ENCODE assay signal across 12 cellular contexts in genomic region chr16:27363797-27364196, GRCh38. TPM values are rescaled to one million over a fixed set of nuclear protein-coding genes. Genes with fewer than 3 reads are reported as not detected.
DNase-seq lines count a peak whose midpoint lies in the region; ATAC-seq and TF ChIP-seq lines count a peak whose summit lies in the region.
"Had no signal": no experiment of that assay in that cellular context is flagged by ENCODE, and none has a peak within 500 bp of the region (broad histone marks: within the 10 kb centered on the region; RNA-seq: fewer than 3 reads in every experiment).

No MANE protein-coding gene starts in this region.

- no peaks in the 10 kb centered on the region for H3K9me2 ChIP-seq in PC-3 (replicated peaks; ENCODE audit: low read length)

- H3F3A ChIP-seq in PC-3 (ENCODE audit: low read length, unreplicated experiment), result no peaks in the 10 kb centered on the region

- 80% methylated on average over 9 of the region's 9 CpGs for WGBS in prostate gland

- H2AFZ ChIP-seq in PC-3 (ENCODE audit: low read length), result no peak overlapping the region

- H3K36me3 ChIP-seq in PC-3 (ENCODE audit: low read depth, low read length) (peaks cover 1% of the 10 kb centered on the region), prostate gland (peaks cover 10 to 16% of the 10 kb centered on the region in 2 donors), BE2C (no peaks in the 10 kb centered on the region)
- H3K36me3 ChIP-seq: breast epithelium had no signal

- no peaks in the 10 kb centered on the region for H4K20me1 ChIP-seq in PC-3 (ENCODE audit: low read length)

- TF ChIP-seq POLR2A in erythroblast (IDR thresholded peaks at IDR 0.05; ENCODE audit: low read length) (no peak), prostate gland (IDR thresholded peaks at IDR 0.05) (no peak)

- no TSS peak for BruUV-seq in PC-3 (replicated peaks; lab: Mats Ljungman, UMichigan)

- H3K27ac ChIP-seq in PC-3 (ENCODE audit: low read length) (peak overlapping the region; percentile 98), prostate gland (peak overlapping the region in 1 of 2 donors; percentile 27)
- H3K27ac ChIP-seq: SJCRH30 had no signal

- peak; percentile 20 for DNase-seq in NCI-H748 (lab: John Stamatoyannopoulos, UW; ENCODE audit: unreplicated experiment)
- DNase-seq in NCI-H748 treated with DMSO at 0.1 percent for 48 hours (lab: John Stamatoyannopoulos, UW), result no peak
- peak; percentile 61 for DNase-seq in PC-3
- DNase-seq in erythroblast (lab: John Stamatoyannopoulos, UW), result peak; percentile 25 to 34
- DNase-seq in prostate gland (ENCODE audit: low spot score), result peak; percentile 27
- DNase-seq in BE2C, result no peak
- no peak for DNase-seq in amniotic stem cell (lab: John Stamatoyannopoulos, UW)
- DNase-seq: ACHN, left ventricle myocardium superior, SJCRH30 had no signal

- ATAC-seq in PC-3 (no peak), HG03159 (IDR thresholded peaks at IDR 0.05; ENCODE audit: unreplicated experiment) (no peak)
- ATAC-seq: left ventricle myocardium superior had no signal

- TF ChIP-seq CTCF in PC-3 (conservative IDR thresholded peaks at IDR 0.05; ENCODE audit: low read depth, low read length) (no peak), prostate gland (IDR thresholded peaks at IDR 0.05) (no peak), BE2C (IDR thresholded peaks at IDR 0.05; ENCODE audit: low read depth, low read length) (no peak)

- H3K79me2 ChIP-seq in PC-3 (ENCODE audit: low read length), result no peaks in the 10 kb centered on the region

- peak overlapping the region; percentile 48 for H3K4me2 ChIP-seq in PC-3 (ENCODE audit: low read length)

- H3K27me3 ChIP-seq in PC-3 (ENCODE audit: low read length) (no peaks in the 10 kb centered on the region), prostate gland (replicated peaks; ENCODE audit: insufficient read depth) (no peaks in the 10 kb centered on the region), BE2C (no peaks in the 10 kb centered on the region)
- H3K27me3 ChIP-seq: breast epithelium, SJCRH30 had no signal

- peaks cover 26% of the 10 kb centered on the region for H3K4me1 ChIP-seq in PC-3 (ENCODE audit: insufficient read depth, low read length)
- no peaks in the 10 kb centered on the region for H3K4me1 ChIP-seq in prostate gland (replicated peaks)
- no peaks in the 10 kb centered on the region for H3K4me1 ChIP-seq in BE2C
- H3K4me1 ChIP-seq: breast epithelium, SJCRH30 had no signal

- CTCF ChIA-PET in PC-3 (lab: Charles Lee), result no interaction called here

- H3K9me3 ChIP-seq in PC-3 (ENCODE audit: low read length) (no peaks in the 10 kb centered on the region), prostate gland (no peaks in the 10 kb centered on the region), BE2C (no peaks in the 10 kb centered on the region)
- H3K9me3 ChIP-seq: breast epithelium, SJCRH30 had no signal

- intact Hi-C loops in PC-3 (cut with micrococcal nuclease), result no loop called here
- intact Hi-C loops in prostate gland (cut with DNase I), result no loop called here

- POLR2A ChIA-PET in PC-3 (lab: Charles Lee; ENCODE audit: unreplicated experiment), result no interaction called here

- peak overlapping the region; percentile 53 for H3K9ac ChIP-seq in PC-3 (ENCODE audit: low read length)

- H3K4me3 ChIP-seq in PC-3 (ENCODE audit: low read length), result no peak overlapping the region
- no peak overlapping the region for H3K4me3 ChIP-seq in prostate gland
- no peak overlapping the region for H3K4me3 ChIP-seq in BE2C (ENCODE audit: low read depth, low read length)
- H3K4me3 ChIP-seq: breast epithelium, SJCRH30 had no signal

RNA-seq across cellular contexts. Expression of gene IL21R, which starts 38.2 kb away (rescaled TPM):
- 0.55 TPM in 1 of 2 replicates, not detected in the other for total RNA-seq in PC-3 (2014; rRNA removed)
- under 1 TPM; 0.32 to 0.57 TPM for total RNA-seq in prostate gland
- polyA plus RNA-seq in BE2C (2012; ENCODE audit: insufficient read depth, insufficient read length, low read depth), result not detected

RNA-seq across cellular contexts. Expression of gene IL4R, which starts 50.0 kb away (rescaled TPM):
- total RNA-seq in PC-3 (2014; rRNA removed) (25.1 and 32.1 TPM in 2 replicates), prostate gland (10 to 100 TPM; 30.7 to 89.2 TPM)
- polyA plus RNA-seq in BE2C (2012; ENCODE audit: insufficient read depth, insufficient read length, low read depth), result 0.28 TPM

Comparison
In these comparisons a context has a peak if more than half of its experiments do, and no peak if none do; other contexts are left out.
1. DNase-seq: peak in NCI-H748 (single experiment), PC-3 (single experiment), erythroblast (2 of 2) and prostate gland (single experiment); none in NCI-H748 treated with DMSO at 0.1 percent for 48 hours (single experiment), BE2C (single experiment) and amniotic stem cell (single experiment).